Comparison of ENCODE assay signal across 8 cellular contexts in the genomic region with DNA sequence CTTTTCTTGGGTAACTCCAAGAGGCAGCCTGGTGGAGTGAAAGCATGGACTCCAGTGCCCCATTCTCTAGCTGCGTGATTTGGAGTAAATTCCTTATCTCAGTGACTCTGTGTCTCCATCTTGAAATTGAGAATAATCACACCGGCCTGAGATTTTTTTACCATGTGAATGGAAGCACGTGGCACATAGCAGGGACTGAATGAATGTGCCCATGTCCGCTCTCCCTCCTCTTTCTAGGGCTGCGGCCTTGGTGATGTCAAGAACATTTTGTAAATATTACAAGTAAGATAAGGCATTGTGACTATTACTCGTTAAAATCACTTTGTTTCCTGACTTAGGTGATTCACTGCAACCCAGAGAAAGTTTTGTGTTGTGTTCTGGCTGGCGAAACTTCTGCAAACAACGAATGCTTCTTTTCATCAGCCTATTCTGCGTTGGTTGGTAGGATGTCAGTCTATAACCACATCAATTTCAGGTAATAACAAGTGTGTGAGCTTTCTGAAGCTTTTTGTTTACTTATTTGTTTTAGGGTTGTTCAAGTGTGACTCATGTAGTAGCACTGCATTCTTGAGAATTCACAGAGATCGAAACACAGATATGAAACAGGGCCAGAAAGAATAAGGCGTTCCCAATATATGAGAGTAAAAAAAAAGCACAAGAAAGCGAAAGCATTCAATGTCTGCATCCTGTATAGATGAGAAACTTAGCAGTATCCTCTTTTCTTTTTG.
DNase-seq lines count a peak whose midpoint lies in the region; ATAC-seq and TF ChIP-seq lines count a peak whose summit lies in the region.

No MANE protein-coding gene starts in this region.

- no peak overlapping the region for H3K4me2 ChIP-seq in fibroblast of lung (ENCODE audit: extremely low read depth, insufficient read depth, low read length)

- H3K27ac ChIP-seq in Peyer's patch (peak overlapping the region; percentile 19 to 66 (median 30)), fibroblast of lung (ENCODE audit: insufficient read depth, low read length) (no peak overlapping the region)

- ATAC-seq in Right ventricle myocardium superior (ENCODE audit: poor library complexity) (peak; percentile 22), Right ventricle myocardium inferior (no peak), GM18873 (IDR thresholded peaks at IDR 0.05; ENCODE audit: low FRiP score, unreplicated experiment) (no peak)

- H4K20me1 ChIP-seq in fibroblast of lung (ENCODE audit: control insufficient read depth, extremely low read depth, insufficient read depth, low read length) = no peaks in the 10 kb centered on the region

- no peaks in the 10 kb centered on the region for H3K79me2 ChIP-seq in fibroblast of lung (ENCODE audit: control insufficient read depth, insufficient read depth, low read length)

- H3K9me3 ChIP-seq in Peyer's patch (no peaks in the 10 kb centered on the region), fibroblast of lung (ENCODE audit: control insufficient read depth, insufficient read depth, low read depth, low read length) (no peaks in the 10 kb centered on the region)

- intact Hi-C loops in Right ventricle myocardium superior (cut with DNase I) = no loop called here
- intact Hi-C loops in Right ventricle myocardium inferior (cut with DNase I) = no loop called here

- TF ChIP-seq POLR2A in Peyer's patch (IDR thresholded peaks at IDR 0.05) = no peak

- H3K27me3 ChIP-seq in Peyer's patch = no peaks in the 10 kb centered on the region
- no peaks in the 10 kb centered on the region for H3K27me3 ChIP-seq in fibroblast of lung (ENCODE audit: control insufficient read depth, insufficient read depth, low read length)

- H2AFZ ChIP-seq in fibroblast of lung (ENCODE audit: low read length) = no peak overlapping the region

- no peak overlapping the region for H3K4me3 ChIP-seq in Peyer's patch
- no peak overlapping the region for H3K4me3 ChIP-seq in fibroblast of lung (replicated peaks in 1 of 4; ENCODE audit: control extremely low read depth in 1 of 4, insufficient read depth in 1 of 4, low read depth in 3 of 4, low read length in 4 of 4)

- DNase-seq in Right ventricle myocardium superior (no peak), Right ventricle myocardium inferior (ENCODE audit: missing footprints) (no peak), Peyer's patch (peak in 1 of 3 donors; percentile 63), fibroblast of lung (ENCODE audit: low read depth in 2 of 2) (peak; percentile 80 to 93), ureter (ENCODE audit: low spot score) (peak; percentile 72), pons (ENCODE audit: low spot score) (no peak), OCI-M2 (lab: John Stamatoyannopoulos, UW; ENCODE audit: unreplicated experiment) (no peak)

- TF ChIP-seq CTCF in Peyer's patch (IDR thresholded peaks at IDR 0.05) = no peak
- no peak for TF ChIP-seq CTCF in fibroblast of lung (conservative IDR thresholded peaks at IDR 0.05 in 1 of 2, IDR thresholded peaks at IDR 0.05 in 1 of 2; ENCODE audit: low read depth in 1 of 2, low read length in 2 of 2)

- H3K4me1 ChIP-seq in Peyer's patch = no peaks in the 10 kb centered on the region
- H3K4me1 ChIP-seq in fibroblast of lung (ENCODE audit: control insufficient read depth, extremely low read depth, insufficient read depth, low read length) = no peaks in the 10 kb centered on the region

- H3K36me3 ChIP-seq in Peyer's patch (no peaks in the 10 kb centered on the region), fibroblast of lung (ENCODE audit: control insufficient read depth, insufficient read depth, low read length) (no peaks in the 10 kb centered on the region)

- H3K9ac ChIP-seq in fibroblast of lung (ENCODE audit: insufficient read depth, low read length) = no peak overlapping the region

Comparison
In these comparisons a context has a peak if more than half of its experiments do, and no peak if none do; other contexts are left out.
1. DNase-seq: peak in fibroblast of lung (2 of 2) and ureter (single experiment); none in Right ventricle myocardium superior (single experiment), Right ventricle myocardium inferior (single experiment), pons (single experiment) and OCI-M2 (single experiment).